ENCODE assay signal across 36 cellular contexts in the genomic region with DNA sequence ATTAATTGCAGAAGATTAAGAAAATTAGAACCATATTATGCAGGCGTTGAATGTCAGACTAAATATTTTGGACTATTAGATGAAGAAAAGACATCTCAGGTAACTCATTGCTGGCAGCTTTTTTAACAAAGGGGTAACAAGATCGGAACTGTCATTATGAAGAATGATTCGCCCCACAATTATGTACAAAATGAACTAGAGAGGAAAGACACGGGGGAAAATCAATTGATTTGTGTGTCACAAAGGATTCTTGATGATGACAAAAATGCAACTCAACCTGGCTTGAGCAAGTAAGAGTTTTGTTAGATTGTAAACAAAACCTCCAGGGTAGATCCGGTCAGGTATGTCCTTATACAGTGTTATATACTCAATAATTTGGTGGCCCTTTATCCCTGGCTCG.
"Had no signal": no experiment of that assay in that cellular context is flagged by ENCODE, and none has a peak within 500 bp of the region (broad histone marks: within the 10 kb centered on the region; RNA-seq: fewer than 3 reads in every experiment).

No MANE protein-coding gene starts in this region.

- H3K4me2 ChIP-seq: KMS-11 had no signal

- H3K36me3 ChIP-seq: MG63 had no signal

- H3K4me3 ChIP-seq: MG63 had no signal

- DNase-seq: Karpas-422, Kasumi-1, MG63, MM.1S, MV-4-11, NCI-H1048, NCI-H1092, NCI-H1092 treated with DMSO at 0.1 percent for 48 hours, NCI-H1105, NCI-H1105 treated with DMSO at 0.1 percent for 48 hours, NCI-H1417, NCI-H1417 treated with DMSO at 0.1 percent for 48 hours, NCI-H1436, NCI-H1436 treated with DMSO at 0.1 percent for 48 hours, NCI-H1694, NCI-H1694 treated with DMSO at 0.1 percent for 48 hours, NCI-H187, NCI-H187 treated with DMSO at 0.1 percent for 48 hours, NCI-H1930, NCI-H2029, NCI-H2029 treated with DMSO at 0.1 percent for 48 hours, NCI-H2081, NCI-H2081 treated with DMSO at 0.1 percent for 48 hours, NCI-H2107, NCI-H2171, NCI-H2171 treated with DMSO at 0.1 percent for 48 hours, NCI-H2227 treated with DMSO at 0.1 percent for 48 hours, NCI-H226, NCI-H345, NCI-H446, NCI-H446 treated with DMSO at 0.1 percent for 48 hours, NCI-H510A, NCI-H510A treated with DMSO at 0.1 percent for 48 hours, NCI-H524, NCI-H524 treated with DMSO at 0.1 percent for 48 hours had no signal

- H3K9me3 ChIP-seq: MG63 had no signal

- H3K27me3 ChIP-seq: MG63 had no signal

- H3K9ac ChIP-seq: KMS-11 had no signal

- H3K27ac ChIP-seq: KMS-11 had no signal
